ENCODE assay signal across 1 cellular context in genomic region chr2:3571284-3571683, GRCh38.
TF ChIP-seq lines count a peak whose summit lies in the region.

No MANE protein-coding gene starts in this region.

TF ChIP-seq in WTC11, 78 proteins besides CTCF, POLR2A, EP300 and RAD21 (continued from another document):
- no peak for TF ChIP-seq ZNF281 (CRISPR knock-in tag; IDR thresholded peaks at IDR 0.05)
- TF ChIP-seq NR2C2 (CRISPR knock-in tag; IDR thresholded peaks at IDR 0.05): no peak
- TF ChIP-seq ARID4B (CRISPR knock-in tag; IDR thresholded peaks at IDR 0.05; ENCODE audit: borderline replicate concordance): no peak
TF ChIP-seq in WTC11: peak in this region for 0.
